In the genomic region with DNA sequence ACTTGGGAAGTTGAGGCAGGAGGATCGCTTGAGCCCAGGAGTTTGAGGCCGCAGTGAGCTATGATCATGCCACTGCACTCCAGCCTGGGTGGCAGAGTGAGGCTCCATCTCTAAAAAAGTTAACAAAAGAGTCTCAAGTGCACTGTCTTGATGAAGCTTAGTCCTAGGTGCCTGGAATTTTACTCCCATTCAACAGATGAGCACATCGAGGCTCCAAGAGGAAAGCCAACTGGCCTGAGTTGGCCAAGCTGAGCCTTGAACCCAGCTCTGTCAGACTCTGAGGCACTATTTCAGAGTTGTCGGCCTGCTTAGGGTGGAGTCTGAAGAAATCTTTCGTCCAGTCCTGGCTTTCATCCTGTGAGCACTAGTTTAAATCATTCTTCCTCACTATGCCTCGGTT, we compare ENCODE assay signal across 34 cellular contexts.
"Had no signal": no experiment of that assay in that cellular context is flagged by ENCODE, and none has a peak within 500 bp of the region (broad histone marks: within the 10 kb centered on the region; RNA-seq: fewer than 3 reads in every experiment).

No MANE protein-coding gene starts in this region.

- H3K27me3 ChIP-seq: adrenal gland, body of pancreas, brain microvascular endothelial cell, breast epithelium had no signal

- H3K9me3 ChIP-seq: adrenal gland, body of pancreas, breast epithelium had no signal

- FAIRE-seq: astrocyte, TTC549 had no signal

- H3K27ac ChIP-seq: adrenal gland, body of pancreas, brain microvascular endothelial cell, VCaP had no signal

- DNase-seq: activated B cell treated with CpG ODN at 0.5 μM for 24 hours; activated CD4-positive, alpha-beta memory T cell treated with anti-CD3 and anti-CD28 coated beads for 36 hours; activated CD4-positive, alpha-beta T cell treated with anti-CD3 and anti-CD28 coated beads for 4 hours; activated CD4-positive, alpha-beta T cell treated with anti-CD3 and anti-CD28 coated beads, Interleukin-2, amount 10 ng/mL, durations not matched to agents 24 days and 14 days; activated CD4-positive, alpha-beta T cell treated with anti-CD3 and anti-CD28 coated beads, Interleukin-2, amount 50 U/mL, for 1 hour; activated CD4-positive, alpha-beta T cell treated with anti-CD3 and anti-CD28 coated beads, Interleukin-2, amount 50 U/mL, for 4 hours; activated CD4-positive, CD25-positive, alpha-beta regulatory T cell treated with anti-CD3 and anti-CD28 coated beads, Interleukin-2, amount 50 U/mL, for 72 hours; activated CD8-positive, alpha-beta memory T cell treated with anti-CD3 and anti-CD28 coated beads, Interleukin-2, amount 50 U/mL, for 4 hours; activated CD8-positive, alpha-beta T cell treated with anti-CD3 and anti-CD28 coated beads for 36 hours; activated effector memory CD4-positive, alpha-beta T cell treated with anti-CD3 and anti-CD28 coated beads, Interleukin-2, amount 50 U/mL, for 16 hours; activated gamma-delta T cell treated with Interleukin-2 at 50 U/mL for 16 hours; activated naive CD4-positive, alpha-beta T cell; activated naive CD4-positive, alpha-beta T cell treated with anti-CD3 and anti-CD28 coated beads for 36 hours; activated naive CD4-positive, alpha-beta T cell treated with anti-CD3 and anti-CD28 coated beads, Interleukin-2, amount 50 U/mL, for 16 hours; activated naive CD8-positive, alpha-beta T cell treated with anti-CD3 and anti-CD28 coated beads for 36 hours; activated T-cell treated with anti-CD3 and anti-CD28 coated beads for 4 hours; activated T-cell treated with anti-CD3 and anti-CD28 coated beads, Interleukin-2, amount 50 U/mL, for 1 hour; activated T-cell treated with anti-CD3 and anti-CD28 coated beads, Interleukin-2, amount 50 U/mL, for 4 hours; activated T-cell treated with anti-CD3 and anti-CD28 coated beads, Interleukin-2, amount 50 U/mL, for 72 hours; adrenal gland; amniotic stem cell; aorta; body of pancreas; brain microvascular endothelial cell; central memory CD4-positive, alpha-beta T cell; T-helper 1 cell; T-helper 2 cell; T-helper 9 cell had no signal

- H3K4me3 ChIP-seq: adrenal gland, body of pancreas, breast epithelium had no signal

- H3K4me1 ChIP-seq: body of pancreas had no signal

- H3K36me3 ChIP-seq: adrenal gland, brain microvascular endothelial cell, breast epithelium had no signal

- ATAC-seq: activated CD8-positive, alpha-beta T cell treated with anti-CD3 and anti-CD28 coated beads for 36 hours; activated naive CD4-positive, alpha-beta T cell treated with anti-CD3 and anti-CD28 coated beads, Interleukin-2, amount 50 U/mL, for 72 hours; activated T-cell treated with anti-CD3 and anti-CD28 coated beads, Interleukin-2, amount 50 U/mL, for 4 hours; activated T-cell treated with anti-CD3 and anti-CD28 coated beads, Interleukin-2, amount 50 U/mL, for 72 hours; activated T-helper 17 cell treated with anti-CD3 and anti-CD28 coated beads, Interleukin-2, amount 50 U/mL, for 72 hours; body of pancreas had no signal
